In the genomic region with DNA sequence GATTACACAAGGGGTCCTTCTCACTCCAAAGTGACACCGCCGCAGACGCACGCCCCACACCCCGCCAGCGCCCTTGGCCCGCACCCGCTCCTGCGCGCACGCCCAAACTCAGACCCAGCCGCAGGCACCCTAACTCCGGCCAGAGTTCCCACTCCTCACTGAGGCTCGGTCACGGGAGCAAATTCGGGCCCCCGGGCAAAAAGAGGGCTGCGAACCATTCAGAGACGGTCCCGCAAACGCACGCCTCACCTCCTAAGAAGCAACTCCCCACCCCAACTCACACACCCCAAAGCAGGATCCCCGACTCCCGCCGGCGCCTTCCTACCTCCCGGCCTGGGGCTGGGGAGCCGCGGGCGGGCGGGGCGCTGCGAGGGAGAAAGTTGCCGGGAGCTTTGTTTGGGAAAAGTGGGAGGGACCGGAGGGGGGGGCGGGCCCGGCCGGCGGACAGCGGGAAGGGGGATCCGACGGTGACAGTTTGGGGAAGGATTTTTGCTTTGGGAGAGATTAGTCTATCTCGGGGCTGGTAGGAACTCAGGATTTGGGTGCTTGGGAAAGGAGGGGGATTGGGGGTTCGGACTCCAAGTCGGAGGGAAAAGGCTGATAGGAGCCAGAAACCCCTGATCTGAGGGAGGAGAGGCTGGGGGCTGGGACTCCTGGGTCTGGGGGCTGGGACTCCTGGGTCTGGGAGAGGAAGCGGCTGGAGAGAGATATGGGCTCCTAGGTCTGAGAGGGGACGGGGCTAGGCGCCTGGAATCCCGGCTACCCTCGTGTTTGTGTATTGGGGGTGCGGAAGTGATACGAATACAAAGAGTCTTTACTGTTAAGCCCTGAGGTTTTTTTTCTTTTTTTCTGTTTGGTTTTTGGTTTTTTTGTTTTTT, we compare ENCODE assay signal across 8 cellular contexts. TPM values are rescaled to one million over a fixed set of nuclear protein-coding genes. Genes with fewer than 3 reads are reported as not detected.
DNase-seq lines count a peak whose midpoint lies in the region; ATAC-seq, FAIRE-seq and TF ChIP-seq lines count a peak whose summit lies in the region.

A gene (minus strand): TSS at position 369 of the 878 bp plus-strand sequence. CDS start 2,341 bp downstream, outside the sequence.

- H3K27ac ChIP-seq in H9 (ENCODE audit: insufficient read length, low read depth, low read length) (no peak within 1 kb of the TSS), SK-N-MC (peak within 1 kb of the TSS; percentile 98), uterus (peak within 1 kb of the TSS; percentile 95 to 96)

- H3K36me3 Mint-ChIP-seq in H9 (ENCODE audit: insufficient read depth in 1 of 3, low read depth in 3 of 3): peaks cover 19 to 27% (median 23%) of the 10 kb centered on the region in 3 experiments; a peak in 6 of 7 replicates

- TF ChIP-seq CTCF in H9 (conservative IDR thresholded peaks at IDR 0.05): no peak
- TF ChIP-seq CTCF in mucosa of descending colon (IDR thresholded peaks at IDR 0.05): no peak
- TF ChIP-seq CTCF in uterus (IDR thresholded peaks at IDR 0.05): no peak

- DNase-seq in H9 (peak; percentile 81), SK-N-MC (ENCODE audit: low read depth, low spot score) (no peak), epidermal melanocyte (ENCODE audit: insufficient read length, low spot score) (peak; percentile 67), mucosa of descending colon (peak; percentile 74 to 79 (median 78)), uterus (peak; percentile 85 to 86), RCC 7860 (ENCODE audit: low spot score) (no peak)

- no peak within 1 kb of the TSS for H2AK5ac ChIP-seq in H9 (ENCODE audit: insufficient read length, low read length)

- no peak within 1 kb of the TSS for H4K8ac ChIP-seq in H9 (replicated peaks; ENCODE audit: insufficient read length, low read depth, low read length)

- peak within 1 kb of the TSS; percentile 79 for H2BK12ac ChIP-seq in H9 (ENCODE audit: insufficient read length, low read depth, low read length)

- H3K27me3 Mint-ChIP-seq in H9 (ENCODE audit: low read depth): peaks cover 3% of the 10 kb centered on the region

- H3K9me3 Mint-ChIP-seq in H9: no peaks in the 10 kb centered on the region

- H3K9me3 ChIP-seq in H9 (ENCODE audit: control insufficient read depth, low read depth, low read length): no peaks in the 10 kb centered on the region
- H3K9me3 ChIP-seq in SK-N-MC (ENCODE audit: low read depth, low read length): no peaks in the 10 kb centered on the region
- no peaks in the 10 kb centered on the region for H3K9me3 ChIP-seq in mucosa of descending colon
- no peaks in the 10 kb centered on the region for H3K9me3 ChIP-seq in uterus

- H3K23me2 ChIP-seq in H9 (ENCODE audit: insufficient read length, low read depth, low read length, poor library complexity, severe bottlenecking): peaks cover 8% of the 10 kb centered on the region

- H3K36me3 ChIP-seq in SK-N-MC (ENCODE audit: insufficient read depth, low read length): peaks cover 30% of the 10 kb centered on the region
- H3K36me3 ChIP-seq in mucosa of descending colon (ENCODE audit: low read depth): no peaks in the 10 kb centered on the region
- H3K36me3 ChIP-seq in uterus: no peaks in the 10 kb centered on the region

- H3K56ac ChIP-seq in H9 (ENCODE audit: insufficient read length, low read depth, low read length): no peak within 1 kb of the TSS

- WGBS in H9 (ENCODE audit: extremely low coverage, insufficient read length, low lambda C conversion rate): no CpG with 5 or more reads among the region's 52 CpGs

- peak within 1 kb of the TSS; percentile 98 for H3K14ac ChIP-seq in H9 (ENCODE audit: insufficient read depth, low read length)

- H3K27ac Mint-ChIP-seq in H9: peak within 1 kb of the TSS; percentile 97 to 98 (median 98); a peak in 6 of 7 replicates

- peak within 1 kb of the TSS; percentile 49 for H4K5ac ChIP-seq in H9 (ENCODE audit: insufficient read length, low read depth, low read length)

- TF ChIP-seq POLR2A in uterus (IDR thresholded peaks at IDR 0.05): peak; percentile 47 to 64

- no peak within 1 kb of the TSS for H2AFZ ChIP-seq in H9 (ENCODE audit: low read length)

- peak within 1 kb of the TSS; percentile 95 for H4K91ac ChIP-seq in H9 (ENCODE audit: insufficient read length, low read depth, low read length)

- H3K4me3 Mint-ChIP-seq in H9: no peak within 1 kb of the TSS

- peak within 1 kb of the TSS; percentile 96 for H3K4me2 ChIP-seq in H9 (ENCODE audit: insufficient read depth, insufficient read length, low read length)

- peak within 1 kb of the TSS; percentile 99 for H3K18ac ChIP-seq in H9 (ENCODE audit: insufficient read length, low read depth, low read length)

- H4K20me1 ChIP-seq in H9 (ENCODE audit: control insufficient read depth, insufficient read depth, insufficient read length): no peaks in the 10 kb centered on the region

- H3K4ac ChIP-seq in H9 (ENCODE audit: low read depth, low read length): peak within 1 kb of the TSS; percentile 100

- no peaks in the 10 kb centered on the region; the same call in 1 of the 2 replicates for H3K4me1 ChIP-seq in H9 (ENCODE audit: insufficient read depth, low read length)
- peaks cover 13% of the 10 kb centered on the region for H3K4me1 ChIP-seq in mucosa of descending colon (ENCODE audit: low read depth)
- no peaks in the 10 kb centered on the region for H3K4me1 ChIP-seq in uterus

- peak within 1 kb of the TSS; percentile 93 for H3T11ph ChIP-seq in H9 (ENCODE audit: low read length)

- H3K79me2 ChIP-seq in H9 (ENCODE audit: insufficient read depth, low read length): peaks cover 6% of the 10 kb centered on the region; the same call in 1 of the 2 replicates

- H3K9ac ChIP-seq in H9 (ENCODE audit: extremely low read depth, insufficient read length, low read length) (peak within 1 kb of the TSS; percentile 96), SK-N-MC (ENCODE audit: insufficient read length) (peak within 1 kb of the TSS; percentile 99)

- peak within 1 kb of the TSS; percentile 58 for H2BK5ac ChIP-seq in H9 (ENCODE audit: insufficient read length, low read length)

- H2BK15ac ChIP-seq in H9 (ENCODE audit: low read depth, low read length): no peak within 1 kb of the TSS; the same call in 1 of the 2 replicates

- H3K79me1 ChIP-seq in H9 (ENCODE audit: insufficient read depth, low read depth, low read length, poor library complexity, severe bottlenecking): peaks cover 6% of the 10 kb centered on the region

- intact Hi-C loops in mucosa of descending colon (cut with DNase I, micrococcal nuclease): no loop called here
- intact Hi-C loops in uterus (cut with DNase I; ENCODE audit: low total_unique reads): no loop called here

- H3K4me1 Mint-ChIP-seq in H9: peaks cover 4 to 20% of the 10 kb centered on the region in 2 experiments

- no peaks in the 10 kb centered on the region for H3K27me3 ChIP-seq in H9 (ENCODE audit: insufficient read depth, low read length)
- H3K27me3 ChIP-seq in uterus: no peaks in the 10 kb centered on the region

- no peak within 1 kb of the TSS for H3K23ac ChIP-seq in H9 (ENCODE audit: insufficient read length, low read depth, low read length)

- no peak for FAIRE-seq in RCC 7860 (lab: Jason Lieb, UNC)

- ATAC-seq in mucosa of descending colon: peak; percentile 43
- ATAC-seq in esophagus mucosa: no peak
- ATAC-seq in GM18870 (IDR thresholded peaks at IDR 0.05; ENCODE audit: unreplicated experiment): no peak

- H3K4me3 ChIP-seq in SK-N-MC (peak within 1 kb of the TSS; percentile 98), mucosa of descending colon (peak within 1 kb of the TSS; percentile 24), uterus (peak within 1 kb of the TSS; percentile 74 to 96)

- peak within 1 kb of the TSS; percentile 94 for H2BK120ac ChIP-seq in H9 (ENCODE audit: low read depth, low read length, poor library complexity, severe bottlenecking)

- H2BK20ac ChIP-seq in H9 (ENCODE audit: low read depth, low read length, poor library complexity, severe bottlenecking): no peak within 1 kb of the TSS

RNA-seq across cellular contexts. Expression of the gene that starts here (rescaled TPM):
- total RNA-seq in H9 (2021) (118 and 126 TPM in 2 replicates), mucosa of descending colon (10 to 100 TPM in 2 of 3 donors, 1 to 10 TPM in 1; 9.8 to 64.0 (median 21.8) TPM), uterus (10 to 100 TPM; 21.8 to 83.2 (median 48.5) TPM), esophagus mucosa (8.0 TPM)

Comparison
In these comparisons a context has a peak if more than half of its experiments do, and no peak if none do; other contexts are left out.
1. DNase-seq: peak in H9 (single experiment), epidermal melanocyte (single experiment), mucosa of descending colon (3 of 3) and uterus (2 of 2); none in SK-N-MC (single experiment) and RCC 7860 (single experiment).
2. H3K4me3 ChIP-seq: peak in every context shown above with its lines; median percentile 98 in SK-N-MC; 85 in uterus; 24 in mucosa of descending colon.